In genomic region chr4:140185725-140186124, GRCh38 we compare ENCODE assay signal across 18 cellular contexts.
"Had no signal": no experiment of that assay in that cellular context is flagged by ENCODE, and none has a peak within 500 bp of the region (broad histone marks: within the 10 kb centered on the region; RNA-seq: fewer than 3 reads in every experiment).

No MANE protein-coding gene starts in this region.

- H3K27ac Mint-ChIP-seq: activated CD4-positive, alpha-beta memory T cell treated with anti-CD3 and anti-CD28 coated beads, Interleukin-2, amount 10 ng/mL, durations not matched to agents 7 days and 5 days; activated naive CD8-positive, alpha-beta T cell treated with anti-CD3 and anti-CD28 coated beads, Interleukin-2, amount 10 ng/mL, durations not matched to agents 7 days and 5 days; activated T-cell treated with anti-CD3 and anti-CD28 coated beads, Interleukin-2, amount 50 U/mL, for 72 hours; immature natural killer cell; naive thymus-derived CD4-positive, alpha-beta T cell had no signal

- ATAC-seq: naive thymus-derived CD4-positive, alpha-beta T cell had no signal

- DNase-seq: activated CD4-positive, alpha-beta memory T cell treated with anti-CD3 and anti-CD28 coated beads, Interleukin-2, amount 10 ng/mL, durations not matched to agents 7 days and 5 days; activated CD8-positive, alpha-beta memory T cell treated with anti-CD3 and anti-CD28 coated beads, Interleukin-2, amount 50 U/mL, for 4 hours; activated gamma-delta T cell treated with Interleukin-2 at 50 U/mL for 16 hours; activated naive CD8-positive, alpha-beta T cell treated with anti-CD3 and anti-CD28 coated beads, Interleukin-2, amount 10 ng/mL, durations not matched to agents 7 days and 5 days; activated T-cell treated with anti-CD3 and anti-CD28 coated beads, Interleukin-2, amount 50 U/mL, for 72 hours; anterior cingulate cortex; dermis blood vessel endothelial cell; erythroblast; glutamatergic neuron; immature natural killer cell; mammary epithelial cell; naive thymus-derived CD4-positive, alpha-beta T cell; stimulated activated CD4-positive, alpha-beta T cell treated with anti-CD3 and anti-CD28 coated beads, Interleukin-15, amount 100 ng/mL, for 24 hours; stimulated activated CD4-positive, alpha-beta T cell treated with anti-CD3 and anti-CD28 coated beads, Interleukin-4, amount 100 ng/mL, for 24 hours; stomach; T1000 had no signal

- H3K36me3 Mint-ChIP-seq: activated naive CD8-positive, alpha-beta T cell treated with anti-CD3 and anti-CD28 coated beads, Interleukin-2, amount 10 ng/mL, durations not matched to agents 7 days and 5 days; immature natural killer cell; naive thymus-derived CD4-positive, alpha-beta T cell had no signal

- H3K4me3 Mint-ChIP-seq: activated CD4-positive, alpha-beta memory T cell treated with anti-CD3 and anti-CD28 coated beads, Interleukin-2, amount 10 ng/mL, durations not matched to agents 7 days and 5 days; activated naive CD8-positive, alpha-beta T cell treated with anti-CD3 and anti-CD28 coated beads, Interleukin-2, amount 10 ng/mL, durations not matched to agents 7 days and 5 days; activated T-cell treated with anti-CD3 and anti-CD28 coated beads, Interleukin-2, amount 50 U/mL, for 72 hours; immature natural killer cell; naive thymus-derived CD4-positive, alpha-beta T cell had no signal

- H3K4me1 Mint-ChIP-seq: activated CD4-positive, alpha-beta memory T cell treated with anti-CD3 and anti-CD28 coated beads, Interleukin-2, amount 10 ng/mL, durations not matched to agents 7 days and 5 days; activated naive CD8-positive, alpha-beta T cell treated with anti-CD3 and anti-CD28 coated beads, Interleukin-2, amount 10 ng/mL, durations not matched to agents 7 days and 5 days; immature natural killer cell; naive thymus-derived CD4-positive, alpha-beta T cell had no signal

- H3K4me3 ChIP-seq: breast epithelium, stomach had no signal

- H3K27ac ChIP-seq: breast epithelium, VCaP had no signal

- H3K9me3 Mint-ChIP-seq: activated CD4-positive, alpha-beta memory T cell treated with anti-CD3 and anti-CD28 coated beads, Interleukin-2, amount 10 ng/mL, durations not matched to agents 7 days and 5 days; activated naive CD8-positive, alpha-beta T cell treated with anti-CD3 and anti-CD28 coated beads, Interleukin-2, amount 10 ng/mL, durations not matched to agents 7 days and 5 days; activated T-cell treated with anti-CD3 and anti-CD28 coated beads, Interleukin-2, amount 50 U/mL, for 72 hours; immature natural killer cell; naive thymus-derived CD4-positive, alpha-beta T cell had no signal
